1 cellular context compared by ENCODE assay signal in genomic region chr3:98521897-98522537, GRCh38.
TF ChIP-seq lines count a peak whose summit lies in the region.

No MANE protein-coding gene starts in this region.

TF ChIP-seq in HepG2, 621 proteins besides CTCF, POLR2A, EP300 and RAD21:
- TF ChIP-seq, protein P1, sequence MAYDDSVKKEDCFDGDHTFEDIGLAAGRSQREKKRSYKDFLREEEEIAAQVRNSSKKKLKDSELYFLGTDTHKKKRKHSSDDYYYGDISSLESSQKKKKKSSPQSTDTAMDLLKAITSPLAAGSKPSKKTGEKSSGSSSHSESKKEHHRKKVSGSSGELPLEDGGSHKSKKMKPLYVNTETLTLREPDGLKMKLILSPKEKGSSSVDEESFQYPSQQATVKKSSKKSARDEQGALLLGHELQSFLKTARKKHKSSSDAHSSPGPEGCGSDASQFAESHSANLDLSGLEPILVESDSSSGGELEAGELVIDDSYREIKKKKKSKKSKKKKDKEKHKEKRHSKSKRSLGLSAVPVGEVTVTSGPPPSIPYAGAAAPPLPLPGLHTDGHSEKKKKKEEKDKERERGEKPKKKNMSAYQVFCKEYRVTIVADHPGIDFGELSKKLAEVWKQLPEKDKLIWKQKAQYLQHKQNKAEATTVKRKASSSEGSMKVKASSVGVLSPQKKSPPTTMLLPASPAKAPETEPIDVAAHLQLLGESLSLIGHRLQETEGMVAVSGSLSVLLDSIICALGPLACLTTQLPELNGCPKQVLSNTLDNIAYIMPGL (CRISPR knock-in tag; IDR thresholded peaks at IDR 0.05; ENCODE audit: borderline replicate concordance in 1 of 2, low read depth in 1 of 2): peak in 1 of 2 experiments; percentile 12; a peak in 1 of 4 replicates
- no peak for TF ChIP-seq DNMT1 (CRISPR knock-in tag; IDR thresholded peaks at IDR 0.05)
- no peak for TF ChIP-seq KLF16 (CRISPR knock-in tag; IDR thresholded peaks at IDR 0.05)
- TF ChIP-seq ZNF33B (CRISPR knock-in tag; IDR thresholded peaks at IDR 0.05): 0 out of 2 replicates have a peak, but pooled peaks have one; percentile 8
- TF ChIP-seq ZNF615 (CRISPR knock-in tag; IDR thresholded peaks at IDR 0.05; ENCODE audit: borderline replicate concordance): 0 out of 2 replicates have a peak, but pooled peaks have one; percentile 2
- peak; percentile 16; the same call in 1 of the 2 replicates for TF ChIP-seq SMAD3 (CRISPR knock-in tag; IDR thresholded peaks at IDR 0.05)
- TF ChIP-seq ZNF761 (CRISPR knock-in tag; conservative IDR thresholded peaks at IDR 0.05): no peak
- TF ChIP-seq, protein P2, sequence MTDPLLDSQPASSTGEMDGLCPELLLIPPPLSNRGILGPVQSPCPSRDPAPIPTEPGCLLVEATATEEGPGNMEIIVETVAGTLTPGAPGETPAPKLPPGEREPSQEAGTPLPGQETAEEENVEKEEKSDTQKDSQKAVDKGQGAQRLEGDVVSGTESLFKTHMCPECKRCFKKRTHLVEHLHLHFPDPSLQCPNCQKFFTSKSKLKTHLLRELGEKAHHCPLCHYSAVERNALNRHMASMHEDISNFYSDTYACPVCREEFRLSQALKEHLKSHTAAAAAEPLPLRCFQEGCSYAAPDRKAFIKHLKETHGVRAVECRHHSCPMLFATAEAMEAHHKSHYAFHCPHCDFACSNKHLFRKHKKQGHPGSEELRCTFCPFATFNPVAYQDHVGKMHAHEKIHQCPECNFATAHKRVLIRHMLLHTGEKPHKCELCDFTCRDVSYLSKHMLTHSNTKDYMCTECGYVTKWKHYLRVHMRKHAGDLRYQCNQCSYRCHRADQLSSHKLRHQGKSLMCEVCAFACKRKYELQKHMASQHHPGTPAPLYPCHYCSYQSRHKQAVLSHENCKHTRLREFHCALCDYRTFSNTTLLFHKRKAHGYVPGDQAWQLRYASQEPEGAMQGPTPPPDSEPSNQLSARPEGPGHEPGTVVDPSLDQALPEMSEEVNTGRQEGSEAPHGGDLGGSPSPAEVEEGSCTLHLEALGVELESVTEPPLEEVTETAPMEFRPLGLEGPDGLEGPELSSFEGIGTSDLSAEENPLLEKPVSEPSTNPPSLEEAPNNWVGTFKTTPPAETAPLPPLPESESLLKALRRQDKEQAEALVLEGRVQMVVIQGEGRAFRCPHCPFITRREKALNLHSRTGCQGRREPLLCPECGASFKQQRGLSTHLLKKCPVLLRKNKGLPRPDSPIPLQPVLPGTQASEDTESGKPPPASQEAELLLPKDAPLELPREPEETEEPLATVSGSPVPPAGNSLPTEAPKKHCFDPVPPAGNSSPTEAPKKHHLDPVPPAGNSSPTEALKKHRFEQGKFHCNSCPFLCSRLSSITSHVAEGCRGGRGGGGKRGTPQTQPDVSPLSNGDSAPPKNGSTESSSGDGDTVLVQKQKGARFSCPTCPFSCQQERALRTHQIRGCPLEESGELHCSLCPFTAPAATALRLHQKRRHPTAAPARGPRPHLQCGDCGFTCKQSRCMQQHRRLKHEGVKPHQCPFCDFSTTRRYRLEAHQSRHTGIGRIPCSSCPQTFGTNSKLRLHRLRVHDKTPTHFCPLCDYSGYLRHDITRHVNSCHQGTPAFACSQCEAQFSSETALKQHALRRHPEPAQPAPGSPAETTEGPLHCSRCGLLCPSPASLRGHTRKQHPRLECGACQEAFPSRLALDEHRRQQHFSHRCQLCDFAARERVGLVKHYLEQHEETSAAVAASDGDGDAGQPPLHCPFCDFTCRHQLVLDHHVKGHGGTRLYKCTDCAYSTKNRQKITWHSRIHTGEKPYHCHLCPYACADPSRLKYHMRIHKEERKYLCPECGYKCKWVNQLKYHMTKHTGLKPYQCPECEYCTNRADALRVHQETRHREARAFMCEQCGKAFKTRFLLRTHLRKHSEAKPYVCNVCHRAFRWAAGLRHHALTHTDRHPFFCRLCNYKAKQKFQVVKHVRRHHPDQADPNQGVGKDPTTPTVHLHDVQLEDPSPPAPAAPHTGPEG (CRISPR knock-in tag; IDR thresholded peaks at IDR 0.05): 0 out of 2 replicates have a peak, but pooled peaks have one; percentile 27
- TF ChIP-seq YY1 (IDR thresholded peaks at IDR 0.05; ENCODE audit: insufficient read depth, insufficient replicate concordance, low read depth, low read length): peak; percentile 40
- TF ChIP-seq SIN3A (IDR thresholded peaks at IDR 0.05; ENCODE audit: borderline replicate concordance, low read depth, low read length): peak; percentile 10; the same call in 1 of the 2 replicates
- TF ChIP-seq ZNF619 (CRISPR knock-in tag; IDR thresholded peaks at IDR 0.05): no peak
- TF ChIP-seq ZNF816 (CRISPR knock-in tag; IDR thresholded peaks at IDR 0.05; ENCODE audit: borderline replicate concordance): 0 out of 2 replicates have a peak, but pooled peaks have one; percentile 38
- TF ChIP-seq FOXJ3 (CRISPR knock-in tag; IDR thresholded peaks at IDR 0.05; ENCODE audit: borderline replicate concordance): 0 out of 2 replicates have a peak, but pooled peaks have one; percentile 23
- TF ChIP-seq, protein P3, sequence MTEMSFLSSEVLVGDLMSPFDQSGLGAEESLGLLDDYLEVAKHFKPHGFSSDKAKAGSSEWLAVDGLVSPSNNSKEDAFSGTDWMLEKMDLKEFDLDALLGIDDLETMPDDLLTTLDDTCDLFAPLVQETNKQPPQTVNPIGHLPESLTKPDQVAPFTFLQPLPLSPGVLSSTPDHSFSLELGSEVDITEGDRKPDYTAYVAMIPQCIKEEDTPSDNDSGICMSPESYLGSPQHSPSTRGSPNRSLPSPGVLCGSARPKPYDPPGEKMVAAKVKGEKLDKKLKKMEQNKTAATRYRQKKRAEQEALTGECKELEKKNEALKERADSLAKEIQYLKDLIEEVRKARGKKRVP (CRISPR knock-in tag; IDR thresholded peaks at IDR 0.05): 0 out of 4 replicates have a peak, but pooled peaks of 1 of the 2 experiments have one; percentile 5
- no peak for TF ChIP-seq CEBPB (IDR thresholded peaks at IDR 0.05; ENCODE audit: borderline replicate concordance, low read depth, low read length)
- TF ChIP-seq NFYC (CRISPR knock-in tag; IDR thresholded peaks at IDR 0.05): no peak
- peak; percentile 61 for TF ChIP-seq ASH2L (IDR thresholded peaks at IDR 0.05; ENCODE audit: insufficient read length, low read depth, low read length)
- TF ChIP-seq, protein P4, sequence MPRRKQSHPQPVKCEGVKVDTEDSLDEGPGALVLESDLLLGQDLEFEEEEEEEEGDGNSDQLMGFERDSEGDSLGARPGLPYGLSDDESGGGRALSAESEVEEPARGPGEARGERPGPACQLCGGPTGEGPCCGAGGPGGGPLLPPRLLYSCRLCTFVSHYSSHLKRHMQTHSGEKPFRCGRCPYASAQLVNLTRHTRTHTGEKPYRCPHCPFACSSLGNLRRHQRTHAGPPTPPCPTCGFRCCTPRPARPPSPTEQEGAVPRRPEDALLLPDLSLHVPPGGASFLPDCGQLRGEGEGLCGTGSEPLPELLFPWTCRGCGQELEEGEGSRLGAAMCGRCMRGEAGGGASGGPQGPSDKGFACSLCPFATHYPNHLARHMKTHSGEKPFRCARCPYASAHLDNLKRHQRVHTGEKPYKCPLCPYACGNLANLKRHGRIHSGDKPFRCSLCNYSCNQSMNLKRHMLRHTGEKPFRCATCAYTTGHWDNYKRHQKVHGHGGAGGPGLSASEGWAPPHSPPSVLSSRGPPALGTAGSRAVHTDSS (CRISPR knock-in tag; conservative IDR thresholded peaks at IDR 0.05): 0 out of 2 replicates have a peak, but pooled peaks have one; percentile 38
- 0 out of 2 replicates have a peak, but pooled peaks have one; percentile 12 for TF ChIP-seq PRDM15 (CRISPR knock-in tag; IDR thresholded peaks at IDR 0.05)
- TF ChIP-seq, protein P5, sequence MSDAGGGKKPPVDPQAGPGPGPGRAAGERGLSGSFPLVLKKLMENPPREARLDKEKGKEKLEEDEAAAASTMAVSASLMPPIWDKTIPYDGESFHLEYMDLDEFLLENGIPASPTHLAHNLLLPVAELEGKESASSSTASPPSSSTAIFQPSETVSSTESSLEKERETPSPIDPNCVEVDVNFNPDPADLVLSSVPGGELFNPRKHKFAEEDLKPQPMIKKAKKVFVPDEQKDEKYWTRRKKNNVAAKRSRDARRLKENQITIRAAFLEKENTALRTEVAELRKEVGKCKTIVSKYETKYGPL (CRISPR knock-in tag; IDR thresholded peaks at IDR 0.05): 0 out of 2 replicates have a peak, but pooled peaks have one; percentile 20
- no peak for TF ChIP-seq ZBTB1 (CRISPR knock-in tag; IDR thresholded peaks at IDR 0.05; ENCODE audit: borderline replicate concordance)
